ENCODE assay signal across 8 cellular contexts in genomic region chr9:35385042-35385441, GRCh38.
DNase-seq lines count a peak whose midpoint lies in the region; ATAC-seq and TF ChIP-seq lines count a peak whose summit lies in the region.
"Had no signal": no experiment of that assay in that cellular context is flagged by ENCODE, and none has a peak within 500 bp of the region (broad histone marks: within the 10 kb centered on the region; RNA-seq: fewer than 3 reads in every experiment).

No MANE protein-coding gene starts in this region.

- no peak overlapping the region for H3K18ac ChIP-seq in IMR-90 (ENCODE audit: low read depth, low read length)

- H3K36me3 ChIP-seq in IMR-90 (ENCODE audit: control insufficient read depth, insufficient read depth, low read length) (peaks cover 9% of the 10 kb centered on the region), upper lobe of right lung (peaks cover 98% of the 10 kb centered on the region)

- no CpG with 5 or more reads among the region's 2 CpGs for WGBS in IMR-90 (ENCODE audit: extremely low coverage in 2 of 2, insufficient read length in 1 of 2), 2 experiments

- H3K9me3 ChIP-seq in IMR-90 (ENCODE audit: control insufficient read depth, insufficient read depth, low read length) (no peaks in the 10 kb centered on the region), upper lobe of right lung (no peaks in the 10 kb centered on the region)

- peak; percentile 61 for TF ChIP-seq CTCF in IMR-90 (conservative IDR thresholded peaks at IDR 0.05; ENCODE audit: low read depth, low read length)
- peak; percentile 57 for TF ChIP-seq CTCF in cardiac fibroblast (IDR thresholded peaks at IDR 0.05; ENCODE audit: low read depth, low read length)
- TF ChIP-seq CTCF in upper lobe of right lung (IDR thresholded peaks at IDR 0.05): peak; percentile 33

- dilution Hi-C loops in IMR-90 (cut with HindIII; ENCODE audit: low sequenced_read_pairs, unreplicated experiment): no loop called here

- no peak overlapping the region for H2BK5ac ChIP-seq in IMR-90 (ENCODE audit: low read depth, low read length, poor library complexity, severe bottlenecking)

- H2AK5ac ChIP-seq in IMR-90 (ENCODE audit: low read depth, low read length): no peak overlapping the region

- DNase-seq in IMR-90 (peak; percentile 78), cardiac fibroblast (ENCODE audit: low read depth in 2 of 2) (peak; percentile 76 to 84), inferior parietal cortex (ENCODE audit: extremely low spot score) (peak; percentile 37), upper lobe of right lung (no peak), NCI-H2196 treated with DMSO at 0.1 percent for 48 hours (lab: John Stamatoyannopoulos, UW; ENCODE audit: unreplicated experiment) (no peak)
- DNase-seq in stimulated activated naive CD4-positive, alpha-beta T cell (lab: John Stamatoyannopoulos, UW): no peak
- DNase-seq in activated T-cell treated with anti-CD3 and anti-CD28 coated beads, Interleukin-2, amount 50 U/mL, for 48 hours: no peak
- DNase-seq: MV-4-11 had no signal

- no peak overlapping the region for H3K14ac ChIP-seq in IMR-90 (replicated peaks; ENCODE audit: low read depth, low read length)

- intact Hi-C loops in IMR-90 (cut with micrococcal nuclease): loop anchor here (1.0 kb wide), 1 partner anchor 269 kb away; no protein-coding TSS in a partner anchor
- intact Hi-C loops in upper lobe of right lung (cut with DNase I): no loop called here

- no peak for TF ChIP-seq POLR2A in IMR-90 (IDR thresholded peaks at IDR 0.05; ENCODE audit: low read depth, low read length)

- H3K23ac ChIP-seq in IMR-90 (ENCODE audit: low read depth, low read length): no peak overlapping the region

- no peaks in the 10 kb centered on the region for H3K79me1 ChIP-seq in IMR-90 (ENCODE audit: low read depth in 1 of 2, low read length in 2 of 2)

- H3K4me3 ChIP-seq in IMR-90 (ENCODE audit: insufficient read depth, low read depth, low read length) (no peak overlapping the region), cardiac fibroblast (replicated peaks in 1 of 2; ENCODE audit: low read depth in 2 of 2, low read length in 2 of 2) (no peak overlapping the region), upper lobe of right lung (no peak overlapping the region)

- no peak overlapping the region for H2BK15ac ChIP-seq in IMR-90 (ENCODE audit: low read depth, low read length)

- POLR2A ChIA-PET in IMR-90 (lab: Charles Lee; ENCODE audit: unreplicated experiment): interaction anchor here (0.6 kb wide), 1 partner anchor 91 kb away, joined by 3 read pairs; no protein-coding TSS in a partner anchor

- no peak overlapping the region for H3K4ac ChIP-seq in IMR-90 (ENCODE audit: low read depth, low read length)

- in situ Hi-C loops in IMR-90 (cut with MboI; ENCODE audit: low sequenced_read_pairs): no loop called here

- H3K9ac ChIP-seq in IMR-90 (ENCODE audit: low read depth, low read length): no peak overlapping the region

- H3K9me1 ChIP-seq in IMR-90 (ENCODE audit: insufficient read depth, low read length): peaks cover 4% of the 10 kb centered on the region; the same call in 1 of the 2 replicates

- H3K4me1 ChIP-seq in IMR-90 (ENCODE audit: control insufficient read depth, insufficient read depth, low read length) (no peaks in the 10 kb centered on the region), upper lobe of right lung (no peaks in the 10 kb centered on the region)

- ATAC-seq in IMR-90 (ENCODE audit: low read depth) (peak; percentile 96), upper lobe of right lung (no peak)

- H2AK9ac ChIP-seq in IMR-90 (replicated peaks; ENCODE audit: low read depth, low read length, poor library complexity): no peak overlapping the region

- no peak overlapping the region for H4K91ac ChIP-seq in IMR-90 (ENCODE audit: insufficient read depth, low read depth, low read length)

- H4K5ac ChIP-seq in IMR-90 (ENCODE audit: low read depth, low read length): no peak overlapping the region

- no peak overlapping the region for H3K4me2 ChIP-seq in IMR-90 (ENCODE audit: low read depth, low read length)

- BruUV-seq in IMR-90 (replicated peaks; lab: Mats Ljungman, UMichigan): no TSS peak

- no peak overlapping the region for H4K8ac ChIP-seq in IMR-90 (ENCODE audit: low read depth in 2 of 2, low read length in 2 of 2)

- H2AFZ ChIP-seq in IMR-90 (replicated peaks; ENCODE audit: low read length, poor library complexity): no peak overlapping the region

- H3K56ac ChIP-seq in IMR-90 (ENCODE audit: extremely low read depth, insufficient read depth, low read length): no peak overlapping the region

- H2BK20ac ChIP-seq in IMR-90 (ENCODE audit: low read depth, low read length): no peak overlapping the region

- H3K27me3 ChIP-seq in IMR-90 (ENCODE audit: control insufficient read depth, insufficient read depth, low read length) (no peaks in the 10 kb centered on the region), upper lobe of right lung (no peaks in the 10 kb centered on the region)

- H3K27ac ChIP-seq in IMR-90 (ENCODE audit: insufficient read depth, low read length): no peak overlapping the region
- no peak overlapping the region for H3K27ac ChIP-seq in upper lobe of right lung

- H4K20me1 ChIP-seq in IMR-90 (ENCODE audit: insufficient read depth, low read length): no peaks in the 10 kb centered on the region

- peak; percentile 64 for TF ChIP-seq RAD21 in IMR-90 (IDR thresholded peaks at IDR 0.05; ENCODE audit: low read length)

- CTCF ChIA-PET in IMR-90 (lab: Yijun Ruan, JAX): interaction anchor here (0.7 to 1.1 kb wide), 5 partner anchors 9 to 269 kb away, joined by 3 to 6 read pairs (median 4); partner anchors contain the start of gene ATOSB

- H2BK120ac ChIP-seq in IMR-90 (ENCODE audit: low read depth, low read length): no peak overlapping the region

TF ChIP-seq in IMR-90, 13 proteins besides CTCF, POLR2A, EP300 and RAD21:
- TF ChIP-seq CEBPB (IDR thresholded peaks at IDR 0.05; ENCODE audit: low read depth, low read length): no peak
- peak; percentile 84 for TF ChIP-seq SMC3 (IDR thresholded peaks at IDR 0.05; ENCODE audit: low read depth, low read length)

Comparison
In these comparisons a context has a peak if more than half of its experiments do, and no peak if none do; other contexts are left out.
1. DNase-seq: peak in IMR-90 (single experiment), cardiac fibroblast (2 of 2) and inferior parietal cortex (single experiment); none in upper lobe of right lung (single experiment), stimulated activated naive CD4-positive, alpha-beta T cell (0 of 6), activated T-cell treated with anti-CD3 and anti-CD28 coated beads, Interleukin-2, amount 50 U/mL, for 48 hours (0 of 2) and NCI-H2196 treated with DMSO at 0.1 percent for 48 hours (single experiment).
2. Peak in every context shown above with its lines, with median percentiles within 50 percentile points of each other: CTCF ChIP-seq.